ENCODE assay signal across 16 cellular contexts in the genomic region with DNA sequence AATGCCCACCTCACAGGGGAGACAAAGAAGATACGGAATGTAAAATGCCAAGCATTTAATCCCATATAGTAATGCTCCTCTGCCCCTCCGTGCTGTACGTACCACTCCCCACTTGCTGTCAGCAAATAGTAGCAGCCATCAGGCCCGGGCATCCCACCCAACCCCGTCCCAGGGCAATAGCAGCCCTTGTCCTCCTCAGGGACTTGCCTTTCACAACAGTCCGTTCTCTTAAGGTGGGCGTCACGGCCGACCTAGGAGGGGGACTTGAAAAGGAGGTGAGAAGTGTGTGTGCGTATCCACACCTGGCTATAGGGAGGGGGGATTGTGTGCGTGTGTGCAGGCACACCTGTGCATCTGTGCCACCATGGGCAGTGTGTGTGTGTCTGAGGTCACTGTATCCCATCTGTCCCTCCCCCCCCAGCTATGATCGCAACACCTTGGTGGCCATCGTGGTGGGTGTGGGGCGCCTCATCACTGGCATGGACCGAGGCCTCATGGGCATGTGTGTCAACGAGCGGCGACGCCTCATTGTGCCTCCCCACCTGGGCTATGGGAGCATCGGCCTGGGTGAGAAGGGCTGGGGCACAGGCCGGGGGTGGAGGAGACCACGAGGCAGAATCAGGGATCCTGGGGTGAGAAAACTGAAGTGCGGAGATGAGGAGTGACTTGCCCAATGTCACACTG. TPM values are rescaled to one million over a fixed set of nuclear protein-coding genes. Genes with fewer than 3 reads are reported as not detected.
A peak's percentile ranks its signal among the peaks of the same experiment; 100 is the strongest.
DNase-seq lines count a peak whose midpoint lies in the region; TF ChIP-seq lines count a peak whose summit lies in the region.
"Had no signal": no experiment of that assay in that cellular context is flagged by ENCODE, and none has a peak within 500 bp of the region (broad histone marks: within the 10 kb centered on the region; RNA-seq: fewer than 3 reads in every experiment).

No MANE protein-coding gene starts in this region.

- peaks cover 15% of the 10 kb centered on the region for H3K4me1 ChIP-seq in osteoblast (ENCODE audit: insufficient read depth, low read length)
- H3K4me1 ChIP-seq: BE2C had no signal

- DNase-seq in HFF-Myc (ENCODE audit: extremely low read depth, low read depth) (no peak), RWPE1 (ENCODE audit: low spot score) (no peak), chondrocyte (ENCODE audit: low spot score) (no peak), osteoblast (ENCODE audit: insufficient read length, low spot score, missing footprints) (peak; percentile 62), retina (no peak), endothelial cell (ENCODE audit: low spot score) (no peak), NCI-H187 (lab: John Stamatoyannopoulos, UW) (no peak)
- no peak for DNase-seq in stimulated activated CD4-positive, alpha-beta T cell treated with anti-CD3 and anti-CD28 coated beads, Interleukin-1b, Interleukin-23, amount 100 ng/mL, for 48 hours
- DNase-seq: BE2C; CD4-positive, alpha-beta memory T cell; DMS79 had no signal

- H3K4me1 Mint-ChIP-seq in chondrocyte (ENCODE audit: low read depth) (peaks cover 27% of the 10 kb centered on the region), endothelial cell (ENCODE audit: unreplicated experiment) (peaks cover 12% of the 10 kb centered on the region)

- peaks cover 40% of the 10 kb centered on the region for H3K36me3 ChIP-seq in osteoblast (ENCODE audit: insufficient read depth, low read length)

- H3K27me3 ChIP-seq in osteoblast (ENCODE audit: insufficient read depth, low read length) = no peaks in the 10 kb centered on the region
- H3K27me3 ChIP-seq: BE2C had no signal

- H3K36me3 Mint-ChIP-seq in chondrocyte (ENCODE audit: low read depth) (peaks cover 20% of the 10 kb centered on the region), endothelial cell (ENCODE audit: low read depth, unreplicated experiment) (peaks cover 3% of the 10 kb centered on the region)

- POLR2A ChIA-PET in RWPE1 (lab: Yijun Ruan, JAX; ENCODE audit: low non-redundant PET) = interaction anchor here (0.6 kb wide), 1 partner anchor 16 kb away, joined by 3 read pairs; no protein-coding TSS in a partner anchor

- TF ChIP-seq CTCF in HFF-Myc (IDR thresholded peaks at IDR 0.05; ENCODE audit: low read depth, low read length, missing control alignments) (no peak), RWPE1 (conservative IDR thresholded peaks at IDR 0.05; ENCODE audit: low read depth) (no peak), chondrocyte (IDR thresholded peaks at IDR 0.05) (no peak), osteoblast (IDR thresholded peaks at IDR 0.05; ENCODE audit: extremely low read depth, low read depth, low read length) (no peak), endothelial cell (IDR thresholded peaks at IDR 0.05; ENCODE audit: unreplicated experiment) (no peak)

- H3K9me3 Mint-ChIP-seq in chondrocyte (ENCODE audit: low read depth) = no peaks in the 10 kb centered on the region
- no peaks in the 10 kb centered on the region for H3K9me3 Mint-ChIP-seq in endothelial cell (ENCODE audit: unreplicated experiment)
- H3K9me3 Mint-ChIP-seq: CD4-positive, alpha-beta memory T cell had no signal

- H3K9me3 ChIP-seq in osteoblast (ENCODE audit: low read depth, low read length) = no peaks in the 10 kb centered on the region
- H3K9me3 ChIP-seq: BE2C had no signal

- CTCF ChIA-PET in RWPE1 (lab: Yijun Ruan, JAX) = no interaction called here

- H3K4me3 ChIP-seq in HFF-Myc (replicated peaks; ENCODE audit: low read depth, low read length) = 0 out of 2 replicates have a peak overlapping the region, but pooled peaks have one; percentile 9
- H3K4me3 ChIP-seq in osteoblast (ENCODE audit: insufficient read depth, low read length) = no peak overlapping the region
- H3K4me3 ChIP-seq: K562 had no signal

- H3K4me2 ChIP-seq in osteoblast (ENCODE audit: insufficient read depth, low read length) = no peak overlapping the region

- H3K4me3 Mint-ChIP-seq in chondrocyte (ENCODE audit: unreplicated experiment) = no peak overlapping the region
- no peak overlapping the region for H3K4me3 Mint-ChIP-seq in endothelial cell (ENCODE audit: unreplicated experiment)
- H3K4me3 Mint-ChIP-seq: CD4-positive, alpha-beta memory T cell had no signal

- H3K27ac ChIP-seq in RWPE1 = peak overlapping the region; percentile 16; the same call in 1 of the 2 replicates
- no peak overlapping the region for H3K27ac ChIP-seq in osteoblast (ENCODE audit: low read depth, low read length)
- H3K27ac ChIP-seq: C4-2B had no signal

- H3K79me2 ChIP-seq in osteoblast (ENCODE audit: insufficient read depth, low read length) = peaks cover 61% of the 10 kb centered on the region

- H3K27ac Mint-ChIP-seq in chondrocyte (ENCODE audit: unreplicated experiment) (peak overlapping the region; percentile 63), endothelial cell (ENCODE audit: unreplicated experiment) (no peak overlapping the region)
- H3K27ac Mint-ChIP-seq: CD4-positive, alpha-beta memory T cell had no signal

- peaks cover 33% of the 10 kb centered on the region for H4K20me1 ChIP-seq in osteoblast (ENCODE audit: insufficient read depth, low read length)

- H2AFZ ChIP-seq in osteoblast (ENCODE audit: low read length) = no peak overlapping the region

- H3K27me3 Mint-ChIP-seq in chondrocyte (ENCODE audit: low read depth) (no peaks in the 10 kb centered on the region), endothelial cell (ENCODE audit: unreplicated experiment) (peaks cover 6% of the 10 kb centered on the region)
- H3K27me3 Mint-ChIP-seq: CD4-positive, alpha-beta memory T cell had no signal

RNA-seq across cellular contexts. Expression of gene FKBP10, which starts 4.0 kb away (rescaled TPM):
- total RNA-seq in chondrocyte (557 to 584 TPM (median 567 TPM) in 3 replicates), osteoblast (387 and 396 TPM in 2 replicates), endothelial cell (ENCODE audit: unreplicated experiment) (167 TPM)
- total RNA-seq: CD4-positive, alpha-beta memory T cell had no signal

RNA-seq across cellular contexts. Expression of gene P3H4, which starts 5.0 kb away (rescaled TPM):
- total RNA-seq in chondrocyte (83.8 to 109 TPM (median 84.8 TPM) in 3 replicates), osteoblast (59.7 and 66.6 TPM in 2 replicates), endothelial cell (ENCODE audit: unreplicated experiment) (22.6 TPM)

RNA-seq across cellular contexts. Expression of gene NT5C3B, which starts 19.3 kb away (rescaled TPM):
- total RNA-seq in chondrocyte = 39.8 to 52.4 TPM (median 47.8 TPM) in 3 replicates
- 69.8 and 70.4 TPM in 2 replicates for total RNA-seq in osteoblast
- 79.9 TPM for total RNA-seq in endothelial cell (ENCODE audit: unreplicated experiment)

RNA-seq across cellular contexts. Expression of gene KLHL10, which starts 20.8 kb away (rescaled TPM):
- total RNA-seq in chondrocyte (0.67 TPM in 1 of 3 replicates, not detected in the others), osteoblast (0.36 and 0.59 TPM in 2 replicates), endothelial cell (ENCODE audit: unreplicated experiment) (not detected)
- total RNA-seq: CD4-positive, alpha-beta memory T cell; G401; H4; HT1080; K562 had no signal

RNA-seq across cellular contexts. Expression of gene JUP, which starts 30.3 kb away (rescaled TPM):
- total RNA-seq in chondrocyte (8.1 to 22.0 TPM (median 18.8 TPM) in 3 replicates), osteoblast (18.0 and 24.2 TPM in 2 replicates), endothelial cell (ENCODE audit: unreplicated experiment) (330 TPM)
